Comparison of ENCODE assay signal across 8 cellular contexts in genomic region chr20:38748863-38749153, GRCh38. TPM values are rescaled to one million over a fixed set of nuclear protein-coding genes. Genes with fewer than 3 reads are reported as not detected.
DNase-seq lines count a peak whose midpoint lies in the region; ATAC-seq, FAIRE-seq and TF ChIP-seq lines count a peak whose summit lies in the region.

No MANE protein-coding gene starts in this region.

- H2AFZ ChIP-seq in PC-3 (ENCODE audit: low read length) (peak overlapping the region; percentile 99), GM12878 (ENCODE audit: control insufficient read depth, low read depth, low read length) (peak overlapping the region; percentile 98)

- peaks cover 17% of the 10 kb centered on the region for H3K79me2 ChIP-seq in PC-3 (ENCODE audit: low read length)
- peaks cover 4% of the 10 kb centered on the region; the same call in 1 of the 2 replicates for H3K79me2 ChIP-seq in GM12878 (ENCODE audit: control insufficient read depth, insufficient read depth, low read length)

- intact Hi-C loops in PC-3 (cut with micrococcal nuclease) = no loop called here
- intact Hi-C loops in GM12878 (cut with micrococcal nuclease; ENCODE audit: unreplicated experiment) = loop anchor here (5.0 kb wide), 1 partner anchor 302 kb away; no protein-coding TSS in a partner anchor
- intact Hi-C loops in lower leg skin (cut with DNase I; ENCODE audit: low total_unique reads) = loop anchor here (5.0 kb wide), 1 partner anchor 102 kb away; no protein-coding TSS in a partner anchor

- peak overlapping the region; percentile 85 for H3K9ac ChIP-seq in PC-3 (ENCODE audit: low read length)
- H3K9ac ChIP-seq in GM12878 (ENCODE audit: control insufficient read depth, insufficient read depth, low read length) = peak overlapping the region; percentile 70

- DNase-seq in PC-3 (peak; percentile 61), GM12878 (ENCODE audit: low read depth, low spot score) (no peak), lower leg skin (ENCODE audit: low spot score in 2 of 2) (peak in 1 of 2 donors; percentile 24), urothelium cell line (ENCODE audit: low spot score) (no peak), Ammon's horn (ENCODE audit: low spot score) (no peak)
- DNase-seq in stimulated activated CD8-positive, alpha-beta memory T cell treated with anti-CD3 and anti-CD28 coated beads, Interleukin-4, amount 100 ng/mL, for 48 hours = peak; percentile 72

- TF ChIP-seq CTCF in PC-3 (conservative IDR thresholded peaks at IDR 0.05; ENCODE audit: low read depth, low read length) = no peak
- TF ChIP-seq CTCF in GM12878 (IDR thresholded peaks at IDR 0.05 in 2 of 3, conservative IDR thresholded peaks at IDR 0.05 in 1 of 3; ENCODE audit: control insufficient read depth in 2 of 3, extremely low read depth in 1 of 3, insufficient read depth in 1 of 3, low read depth in 3 of 3, low read length in 3 of 3) = no peak
- TF ChIP-seq CTCF in lower leg skin (IDR thresholded peaks at IDR 0.05) = no peak

- RAD21 ChIA-PET in GM12878 (lab: Charles Lee; ENCODE audit: unreplicated experiment) = interaction anchor here (1.0 to 7.7 kb wide), 4 partner anchors 57 to 144 kb away, joined by 5 to 84 read pairs (median 26); partner anchors contain the start of gene PPP1R16B

- H3K27me3 ChIP-seq in PC-3 (ENCODE audit: low read length) = peaks cover 6% of the 10 kb centered on the region; the same call in 1 of the 2 replicates
- no peaks in the 10 kb centered on the region for H3K27me3 ChIP-seq in GM12878 (replicated peaks in 1 of 2; ENCODE audit: control insufficient read depth in 2 of 2, insufficient read depth in 2 of 2, low read length in 1 of 2)

- H4K20me1 ChIP-seq in PC-3 (ENCODE audit: low read length) = 0 out of 2 replicates have a peak, but pooled peaks cover 5% of the 10 kb centered on the region
- H4K20me1 ChIP-seq in GM12878 (ENCODE audit: control insufficient read depth, insufficient read depth) = no peaks in the 10 kb centered on the region

- H3F3A ChIP-seq in PC-3 (ENCODE audit: low read length, unreplicated experiment) = no peaks in the 10 kb centered on the region

- H3K9me3 ChIP-seq in PC-3 (ENCODE audit: low read length) (no peaks in the 10 kb centered on the region), GM12878 (replicated peaks; ENCODE audit: control insufficient read depth, insufficient read depth, low read length) (no peaks in the 10 kb centered on the region)

- H3K4me3 ChIP-seq in PC-3 (ENCODE audit: low read length) = peak overlapping the region; percentile 94
- peak overlapping the region; percentile 75 for H3K4me3 ChIP-seq in GM12878
- peak overlapping the region; percentile 85 for H3K4me3 ChIP-seq in lower leg skin (ENCODE audit: low read depth, poor library complexity, severe bottlenecking)

- POLR2A ChIA-PET in PC-3 (lab: Charles Lee; ENCODE audit: unreplicated experiment) = no interaction called here
- POLR2A ChIA-PET in GM12878 (lab: Charles Lee) = interaction anchor here (0.6 to 1.2 kb wide), 3 partner anchors 57 to 123 kb away, joined by 3 to 5 read pairs (median 3); partner anchors contain the start of gene PPP1R16B

- BruUV-seq in PC-3 (replicated peaks; lab: Mats Ljungman, UMichigan) (no TSS peak), GM12878 (replicated peaks; lab: Mats Ljungman, UMichigan) (no TSS peak)

- FAIRE-seq in GM12878 (lab: Jason Lieb, UNC) = no peak
- FAIRE-seq in urothelium cell line (lab: Jason Lieb, UNC) = no peak

- in situ Hi-C loops in GM12878 (cut with MboI) = no loop called here

- 3% methylated on average over 9 of the region's 9 CpGs for WGBS in GM12878 (ENCODE audit: insufficient coverage, insufficient replicate concordance, low lambda C conversion rate, missing lambda C conversion rate)
- 1% methylated on average over 9 of the region's 9 CpGs for WGBS in lower leg skin, 2 donors

- H3K4me1 ChIP-seq in PC-3 (ENCODE audit: insufficient read depth, low read length) (peaks cover 17% of the 10 kb centered on the region; the same call in 1 of the 2 replicates), GM12878 (ENCODE audit: control insufficient read depth, insufficient read depth, low read length) (peaks cover 8% of the 10 kb centered on the region; the same call in 1 of the 2 replicates)

- no peak for TF ChIP-seq EP300 in GM12878 (IDR thresholded peaks at IDR 0.05; ENCODE audit: borderline replicate concordance in 1 of 2, control insufficient read depth in 1 of 2, low read depth in 2 of 2, low read length in 2 of 2)

- H3K27ac ChIP-seq in PC-3 (ENCODE audit: low read length) (no peak overlapping the region), GM12878 (ENCODE audit: control insufficient read depth, insufficient read depth) (no peak overlapping the region; the same call in 1 of the 2 replicates)

- peak; percentile 36 for ATAC-seq in GM18498 (IDR thresholded peaks at IDR 0.05; ENCODE audit: unreplicated experiment)
- ATAC-seq in HG02884 (IDR thresholded peaks at IDR 0.05; ENCODE audit: unreplicated experiment) = peak; percentile 29
- peak; percentile 67 for ATAC-seq in PC-3
- peak; percentile 67 for ATAC-seq in GM12878

- H3K9me2 ChIP-seq in PC-3 (replicated peaks; ENCODE audit: low read length) = no peaks in the 10 kb centered on the region

- CTCF ChIA-PET in PC-3 (lab: Charles Lee) (no interaction called here), GM12878 (lab: Yijun Ruan, JAX) (interaction anchor here (0.6 to 11.2 kb wide), 13 partner anchors 8 to 249 kb away, joined by 3 to 138 read pairs (median 4); partner anchors contain the start of gene PPP1R16B)

- H3K4me2 ChIP-seq in PC-3 (ENCODE audit: low read length) (peak overlapping the region; percentile 96), GM12878 (ENCODE audit: control insufficient read depth, insufficient read depth) (peak overlapping the region; percentile 94)

- SMC1A ChIA-PET in GM12878 (lab: Charles Lee; ENCODE audit: uncharacterized antibody, unreplicated experiment) = interaction anchor here (0.9 to 6.4 kb wide), 8 partner anchors 17 to 146 kb away, joined by 3 to 42 read pairs (median 4); partner anchors contain the start of gene PPP1R16B

- TF ChIP-seq POLR2A in GM12878 (IDR thresholded peaks at IDR 0.05; ENCODE audit: low read depth, low read length) (no peak), lower leg skin (IDR thresholded peaks at IDR 0.05) (no peak)

- no peak for TF ChIP-seq RAD21 in GM12878 (IDR thresholded peaks at IDR 0.05; ENCODE audit: insufficient read depth, low read depth, low read length)

- H3K36me3 ChIP-seq in PC-3 (ENCODE audit: low read depth, low read length) (peaks cover 16% of the 10 kb centered on the region), GM12878 (ENCODE audit: control insufficient read depth in 2 of 2, insufficient read depth in 2 of 2, low read length in 1 of 2) (peaks cover 0 to 6% of the 10 kb centered on the region in 2 experiments; a peak in 2 of 4 replicates)

RNA-seq across cellular contexts. Expression of gene ACTR5, which starts 0.5 kb away (rescaled TPM):
- total RNA-seq in PC-3 (2014; rRNA removed) (16.1 and 18.3 TPM in 2 replicates), GM12878 (2014; rRNA removed) (8.1 and 9.4 TPM in 2 replicates), GM12878 (2014; rRNA removed; fragmentation: Illumina TruSeq; extraction: Trizol) (6.0 and 6.2 TPM in 2 replicates), GM12878 (2021) (8.6 and 8.9 TPM in 2 replicates), lower leg skin (10 to 100 TPM in 3 of 4 donors, 1 to 10 TPM in 1; 7.3 to 11.7 (median 10.8) TPM)
- total RNA-seq in GM12878 (2013; cell fraction: nucleolus; rRNA removed) = 26.0 and 28.3 TPM in 2 replicates
- polyA plus RNA-seq in GM12878 (2011; ENCODE audit: low read depth) = 3.8 TPM
- polyA plus RNA-seq in GM12878 (2011; rRNA removed) (12.2 and 14.7 TPM in 2 replicates), GM12878 (2014; fragmentation: Illumina TruSeq; extraction: Trizol) (7.0 and 7.4 TPM in 2 replicates), GM12878 (2014; fragmentation: Nextera tagmentation; extraction: Ambion mirVana) (1 to 10 TPM in 1 of 2 experiments, under 1 TPM in 1; 0.52 to 1.7 TPM), GM12878 (2014; rRNA removed) (10.7 and 10.9 TPM in 2 replicates), GM12878 (2016; fragmentation: Nextera tagmentation; extraction: Ambion mirVana) (10 to 100 TPM in 1 of 2 experiments, 1 to 10 TPM in 1; 9.0 to 12.7 TPM)
- 11.3 and 14.7 TPM in 2 replicates for polyA plus RNA-seq in GM12878 (2011; cell fraction: cytosol; rRNA removed)
- 35.6 and 39.5 TPM in 2 replicates for polyA plus RNA-seq in GM12878 (2011; cell fraction: nucleus; rRNA removed)
- polyA plus RNA-seq in GM12878 (2012) = 4.6 and 4.9 TPM in 2 replicates
- polyA minus RNA-seq in GM12878 (2011; rRNA and poly(A)+ RNA removed) = 9.6 and 11.8 TPM in 2 replicates
- 4.1 and 4.4 TPM in 2 replicates for polyA minus RNA-seq in GM12878 (2011; cell fraction: cytosol; rRNA and poly(A)+ RNA removed)
- polyA minus RNA-seq in GM12878 (2011; cell fraction: nucleus; rRNA and poly(A)+ RNA removed) = 11.4 and 12.9 TPM in 2 replicates

RNA-seq across cellular contexts. Expression of gene SLC32A1, which starts 24.5 kb away (rescaled TPM):
- not detected in 2 replicates for total RNA-seq in PC-3 (2014; rRNA removed)
- not detected in 2 replicates for total RNA-seq in GM12878 (2013; cell fraction: nucleolus; rRNA removed)
- total RNA-seq in GM12878 (2014; rRNA removed) = not detected in 2 replicates
- not detected in 2 replicates for total RNA-seq in GM12878 (2014; rRNA removed; fragmentation: Illumina TruSeq; extraction: Trizol)
- total RNA-seq in GM12878 (2021) = not detected in 2 replicates
- polyA plus RNA-seq in GM12878 (2011; ENCODE audit: low read depth) = not detected
- not detected in 2 replicates for polyA plus RNA-seq in GM12878 (2011; rRNA removed)
- 0.01 and 0.02 TPM in 2 replicates for polyA plus RNA-seq in GM12878 (2011; cell fraction: cytosol; rRNA removed)
- not detected in 2 replicates for polyA plus RNA-seq in GM12878 (2011; cell fraction: nucleus; rRNA removed)
- polyA plus RNA-seq in GM12878 (2012) = 0.05 and 0.22 TPM in 2 replicates
- polyA plus RNA-seq in GM12878 (2014; fragmentation: Illumina TruSeq; extraction: Trizol) = not detected in 2 replicates
- not detected for polyA plus RNA-seq in GM12878 (2014; fragmentation: Nextera tagmentation; extraction: Ambion mirVana)
- not detected in 2 replicates for polyA plus RNA-seq in GM12878 (2014; rRNA removed)
- not detected for polyA plus RNA-seq in GM12878 (2016; fragmentation: Nextera tagmentation; extraction: Ambion mirVana)
- not detected in 2 replicates for polyA minus RNA-seq in GM12878 (2011; rRNA and poly(A)+ RNA removed)
- polyA minus RNA-seq in GM12878 (2011; cell fraction: cytosol; rRNA and poly(A)+ RNA removed) = not detected in 2 replicates
- polyA minus RNA-seq in GM12878 (2011; cell fraction: nucleus; rRNA and poly(A)+ RNA removed) = not detected in 2 replicates
- not detected for total RNA-seq in lower leg skin

RNA-seq across cellular contexts. Expression of gene PPP1R16B, which starts 56.7 kb away (rescaled TPM):
- total RNA-seq in PC-3 (2014; rRNA removed) (0.04 and 0.12 TPM in 2 replicates), GM12878 (2014; rRNA removed) (81.0 and 83.9 TPM in 2 replicates), GM12878 (2014; rRNA removed; fragmentation: Illumina TruSeq; extraction: Trizol) (63.2 and 66.5 TPM in 2 replicates), GM12878 (2021) (89.9 and 90.2 TPM in 2 replicates), lower leg skin (1 to 10 TPM in 3 of 4 donors, under 1 TPM in 1; 0.72 to 3.0 (median 1.4) TPM)
- total RNA-seq in GM12878 (2013; cell fraction: nucleolus; rRNA removed) = 41.2 and 47.8 TPM in 2 replicates
- 42.7 TPM for polyA plus RNA-seq in GM12878 (2011; ENCODE audit: low read depth)
- polyA plus RNA-seq in GM12878 (2011; rRNA removed) (48.4 and 66.8 TPM in 2 replicates), GM12878 (2014; fragmentation: Illumina TruSeq; extraction: Trizol) (54.4 and 64.6 TPM in 2 replicates), GM12878 (2014; fragmentation: Nextera tagmentation; extraction: Ambion mirVana) (10 to 100 TPM; 13.4 to 14.2 TPM), GM12878 (2014; rRNA removed) (61.4 and 61.5 TPM in 2 replicates), GM12878 (2016; fragmentation: Nextera tagmentation; extraction: Ambion mirVana) (10 to 100 TPM; 72.2 to 77.5 TPM)
- 71.6 and 82.8 TPM in 2 replicates for polyA plus RNA-seq in GM12878 (2011; cell fraction: cytosol; rRNA removed)
- polyA plus RNA-seq in GM12878 (2011; cell fraction: nucleus; rRNA removed) = 64.3 and 67.1 TPM in 2 replicates
- 56.6 and 60.9 TPM in 2 replicates for polyA plus RNA-seq in GM12878 (2012)
- 111 and 162 TPM in 2 replicates for polyA minus RNA-seq in GM12878 (2011; rRNA and poly(A)+ RNA removed)
- 42.0 and 46.7 TPM in 2 replicates for polyA minus RNA-seq in GM12878 (2011; cell fraction: cytosol; rRNA and poly(A)+ RNA removed)
- polyA minus RNA-seq in GM12878 (2011; cell fraction: nucleus; rRNA and poly(A)+ RNA removed) = 13.7 and 24.2 TPM in 2 replicates

Comparison
In these comparisons a context has a peak if more than half of its experiments do, and no peak if none do; other contexts are left out.
1. DNase-seq: peak in PC-3 (single experiment) and stimulated activated CD8-positive, alpha-beta memory T cell treated with anti-CD3 and anti-CD28 coated beads, Interleukin-4, amount 100 ng/mL, for 48 hours (single experiment); none in GM12878 (single experiment), urothelium cell line (single experiment) and Ammon's horn (single experiment).
2. RNA of gene PPP1R16B, which starts 56.7 kb away (total RNA-seq): 41.2 to 90.2 TPM in GM12878; 0.72 to 3.0 TPM in lower leg skin and 0.04 to 0.12 TPM in PC-3; every median in the first group is over 10 times any median in the second.
3. Peak in every context shown above with its lines, with median percentiles within 50 percentile points of each other: ATAC-seq and H3K4me3 ChIP-seq.